ENCODE assay signal across 1 cellular context in the genomic region with DNA sequence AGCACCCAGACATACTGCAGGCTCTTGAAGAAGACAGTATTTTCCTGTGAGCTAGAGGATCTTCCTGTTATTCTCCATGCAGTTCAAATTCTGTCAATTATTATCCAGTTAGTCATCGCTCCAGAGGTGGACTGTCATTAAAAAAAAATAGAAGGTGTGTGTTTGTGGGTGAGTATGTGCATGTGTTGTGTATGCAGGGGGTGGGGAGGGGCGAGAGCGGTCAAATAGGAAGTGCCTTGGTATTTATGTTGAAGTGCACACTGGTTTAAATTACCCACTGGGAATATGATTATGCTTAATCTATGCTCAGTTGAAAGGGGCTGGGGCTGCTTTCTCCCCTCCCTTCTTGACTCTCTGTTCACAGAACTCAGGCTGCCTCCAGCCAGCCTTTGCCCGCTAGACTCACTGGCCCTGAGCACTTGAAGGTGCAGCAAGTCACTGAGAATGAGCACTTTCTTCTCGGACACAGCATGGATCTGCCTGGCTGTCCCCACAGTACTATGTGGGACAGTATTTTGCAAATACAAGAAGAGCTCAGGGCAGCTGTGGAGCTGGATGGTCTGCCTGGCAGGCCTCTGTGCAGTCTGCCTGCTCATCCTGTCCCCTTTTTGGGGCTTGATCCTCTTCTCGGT.
TF ChIP-seq lines count a peak whose summit lies in the region.

A gene with protein sequence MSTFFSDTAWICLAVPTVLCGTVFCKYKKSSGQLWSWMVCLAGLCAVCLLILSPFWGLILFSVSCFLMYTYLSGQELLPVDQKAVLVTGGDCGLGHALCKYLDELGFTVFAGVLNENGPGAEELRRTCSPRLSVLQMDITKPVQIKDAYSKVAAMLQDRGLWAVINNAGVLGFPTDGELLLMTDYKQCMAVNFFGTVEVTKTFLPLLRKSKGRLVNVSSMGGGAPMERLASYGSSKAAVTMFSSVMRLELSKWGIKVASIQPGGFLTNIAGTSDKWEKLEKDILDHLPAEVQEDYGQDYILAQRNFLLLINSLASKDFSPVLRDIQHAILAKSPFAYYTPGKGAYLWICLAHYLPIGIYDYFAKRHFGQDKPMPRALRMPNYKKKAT (plus strand): TSS at position 273 of the 632 bp plus-strand sequence. CDS start 172 bp downstream, at position 445.

TF ChIP-seq in HepG2, 621 proteins besides CTCF, POLR2A, EP300 and RAD21 (continued from another document and continues in another):
- TF ChIP-seq ZNF138 (CRISPR knock-in tag; IDR thresholded peaks at IDR 0.05; ENCODE audit: low read depth), result peak; percentile 70; the same call in 1 of the 2 replicates
- TF ChIP-seq ZNF317 (CRISPR knock-in tag; IDR thresholded peaks at IDR 0.05), result no peak
- TF ChIP-seq ZNF83 (CRISPR knock-in tag; IDR thresholded peaks at IDR 0.05; ENCODE audit: borderline replicate concordance), result no peak
- TF ChIP-seq, protein P1, sequence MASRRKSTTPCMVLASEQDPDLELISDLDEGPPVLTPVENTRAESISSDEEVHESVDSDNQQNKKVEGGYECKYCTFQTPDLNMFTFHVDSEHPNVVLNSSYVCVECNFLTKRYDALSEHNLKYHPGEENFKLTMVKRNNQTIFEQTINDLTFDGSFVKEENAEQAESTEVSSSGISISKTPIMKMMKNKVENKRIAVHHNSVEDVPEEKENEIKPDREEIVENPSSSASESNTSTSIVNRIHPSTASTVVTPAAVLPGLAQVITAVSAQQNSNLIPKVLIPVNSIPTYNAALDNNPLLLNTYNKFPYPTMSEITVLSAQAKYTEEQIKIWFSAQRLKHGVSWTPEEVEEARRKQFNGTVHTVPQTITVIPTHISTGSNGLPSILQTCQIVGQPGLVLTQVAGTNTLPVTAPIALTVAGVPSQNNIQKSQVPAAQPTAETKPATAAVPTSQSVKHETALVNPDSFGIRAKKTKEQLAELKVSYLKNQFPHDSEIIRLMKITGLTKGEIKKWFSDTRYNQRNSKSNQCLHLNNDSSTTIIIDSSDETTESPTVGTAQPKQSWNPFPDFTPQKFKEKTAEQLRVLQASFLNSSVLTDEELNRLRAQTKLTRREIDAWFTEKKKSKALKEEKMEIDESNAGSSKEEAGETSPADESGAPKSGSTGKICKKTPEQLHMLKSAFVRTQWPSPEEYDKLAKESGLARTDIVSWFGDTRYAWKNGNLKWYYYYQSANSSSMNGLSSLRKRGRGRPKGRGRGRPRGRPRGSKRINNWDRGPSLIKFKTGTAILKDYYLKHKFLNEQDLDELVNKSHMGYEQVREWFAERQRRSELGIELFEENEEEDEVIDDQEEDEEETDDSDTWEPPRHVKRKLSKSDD (CRISPR knock-in tag; IDR thresholded peaks at IDR 0.05; ENCODE audit: low read depth), result no peak
- no peak for TF ChIP-seq ZFP41 (CRISPR knock-in tag; IDR thresholded peaks at IDR 0.05; ENCODE audit: borderline replicate concordance)
- TF ChIP-seq, protein P2, sequence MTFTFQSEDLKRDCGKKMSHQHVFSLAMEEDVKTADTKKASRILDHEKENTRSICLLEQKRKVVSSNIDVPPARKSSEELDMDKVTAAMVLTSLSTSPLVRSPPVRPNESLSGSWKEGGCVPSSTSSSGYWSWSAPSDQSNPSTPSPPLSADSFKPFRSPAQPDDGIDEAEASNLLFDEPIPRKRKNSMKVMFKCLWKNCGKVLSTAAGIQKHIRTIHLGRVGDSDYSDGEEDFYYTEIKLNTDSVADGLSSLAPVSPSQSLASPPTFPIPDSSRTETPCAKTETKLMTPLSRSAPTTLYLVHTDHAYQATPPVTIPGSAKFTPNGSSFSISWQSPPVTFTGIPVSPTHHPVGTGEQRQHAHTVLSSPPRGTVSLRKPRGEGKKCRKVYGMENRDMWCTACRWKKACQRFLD (CRISPR knock-in tag; IDR thresholded peaks at IDR 0.05; ENCODE audit: borderline replicate concordance), result no peak
- peak; percentile 76 for TF ChIP-seq RXRB (CRISPR knock-in tag; IDR thresholded peaks at IDR 0.05; ENCODE audit: borderline replicate concordance)
- TF ChIP-seq HDAC1 (CRISPR knock-in tag; IDR thresholded peaks at IDR 0.05), result peak; percentile 53
- TF ChIP-seq SATB2 (CRISPR knock-in tag; IDR thresholded peaks at IDR 0.05), result no peak
- TF ChIP-seq ZNF772 (CRISPR knock-in tag; IDR thresholded peaks at IDR 0.05), result no peak
- TF ChIP-seq ZNF564 (CRISPR knock-in tag; IDR thresholded peaks at IDR 0.05), result no peak
- TF ChIP-seq TOE1 (CRISPR knock-in tag; IDR thresholded peaks at IDR 0.05), result no peak
- peak; percentile 77 for TF ChIP-seq SOX5 (CRISPR knock-in tag; IDR thresholded peaks at IDR 0.05; ENCODE audit: borderline replicate concordance)
- TF ChIP-seq ZNF383 (CRISPR knock-in tag; IDR thresholded peaks at IDR 0.05; ENCODE audit: borderline replicate concordance), result no peak
- no peak for TF ChIP-seq TP53 (CRISPR knock-in tag; conservative IDR thresholded peaks at IDR 0.05)
- TF ChIP-seq, protein P3, sequence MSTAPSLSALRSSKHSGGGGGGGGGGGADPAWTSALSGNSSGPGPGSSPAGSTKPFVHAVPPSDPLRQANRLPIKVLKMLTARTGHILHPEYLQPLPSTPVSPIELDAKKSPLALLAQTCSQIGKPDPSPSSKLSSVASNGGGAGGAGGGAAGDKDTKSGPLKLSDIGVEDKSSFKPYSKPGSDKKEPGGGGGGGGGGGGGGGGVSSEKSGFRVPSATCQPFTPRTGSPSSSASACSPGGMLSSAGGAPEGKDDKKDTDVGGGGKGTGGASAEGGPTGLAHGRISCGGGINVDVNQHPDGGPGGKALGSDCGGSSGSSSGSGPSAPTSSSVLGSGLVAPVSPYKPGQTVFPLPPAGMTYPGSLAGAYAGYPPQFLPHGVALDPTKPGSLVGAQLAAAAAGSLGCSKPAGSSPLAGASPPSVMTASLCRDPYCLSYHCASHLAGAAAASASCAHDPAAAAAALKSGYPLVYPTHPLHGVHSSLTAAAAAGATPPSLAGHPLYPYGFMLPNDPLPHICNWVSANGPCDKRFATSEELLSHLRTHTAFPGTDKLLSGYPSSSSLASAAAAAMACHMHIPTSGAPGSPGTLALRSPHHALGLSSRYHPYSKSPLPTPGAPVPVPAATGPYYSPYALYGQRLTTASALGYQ (CRISPR knock-in tag; IDR thresholded peaks at IDR 0.05), result no peak; the same call in 1 of the 2 replicates
- 0 out of 2 replicates have a peak, but pooled peaks have one; percentile 27 for TF ChIP-seq REPIN1 (CRISPR knock-in tag; IDR thresholded peaks at IDR 0.05; ENCODE audit: borderline replicate concordance, low read depth)
- TF ChIP-seq, protein P4, sequence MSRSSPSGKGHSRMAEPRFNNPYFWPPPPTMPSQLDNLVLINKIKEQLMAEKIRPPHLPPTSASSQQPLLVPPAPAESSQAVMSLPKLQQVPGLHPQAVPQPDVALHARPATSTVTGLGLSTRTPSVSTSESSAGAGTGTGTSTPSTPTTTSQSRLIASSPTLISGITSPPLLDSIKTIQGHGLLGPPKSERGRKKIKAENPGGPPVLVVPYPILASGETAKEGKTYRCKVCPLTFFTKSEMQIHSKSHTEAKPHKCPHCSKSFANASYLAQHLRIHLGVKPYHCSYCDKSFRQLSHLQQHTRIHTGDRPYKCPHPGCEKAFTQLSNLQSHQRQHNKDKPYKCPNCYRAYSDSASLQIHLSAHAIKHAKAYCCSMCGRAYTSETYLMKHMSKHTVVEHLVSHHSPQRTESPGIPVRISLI (CRISPR knock-in tag; IDR thresholded peaks at IDR 0.05; ENCODE audit: borderline replicate concordance), result peak; percentile 92
- TF ChIP-seq, protein P5, sequence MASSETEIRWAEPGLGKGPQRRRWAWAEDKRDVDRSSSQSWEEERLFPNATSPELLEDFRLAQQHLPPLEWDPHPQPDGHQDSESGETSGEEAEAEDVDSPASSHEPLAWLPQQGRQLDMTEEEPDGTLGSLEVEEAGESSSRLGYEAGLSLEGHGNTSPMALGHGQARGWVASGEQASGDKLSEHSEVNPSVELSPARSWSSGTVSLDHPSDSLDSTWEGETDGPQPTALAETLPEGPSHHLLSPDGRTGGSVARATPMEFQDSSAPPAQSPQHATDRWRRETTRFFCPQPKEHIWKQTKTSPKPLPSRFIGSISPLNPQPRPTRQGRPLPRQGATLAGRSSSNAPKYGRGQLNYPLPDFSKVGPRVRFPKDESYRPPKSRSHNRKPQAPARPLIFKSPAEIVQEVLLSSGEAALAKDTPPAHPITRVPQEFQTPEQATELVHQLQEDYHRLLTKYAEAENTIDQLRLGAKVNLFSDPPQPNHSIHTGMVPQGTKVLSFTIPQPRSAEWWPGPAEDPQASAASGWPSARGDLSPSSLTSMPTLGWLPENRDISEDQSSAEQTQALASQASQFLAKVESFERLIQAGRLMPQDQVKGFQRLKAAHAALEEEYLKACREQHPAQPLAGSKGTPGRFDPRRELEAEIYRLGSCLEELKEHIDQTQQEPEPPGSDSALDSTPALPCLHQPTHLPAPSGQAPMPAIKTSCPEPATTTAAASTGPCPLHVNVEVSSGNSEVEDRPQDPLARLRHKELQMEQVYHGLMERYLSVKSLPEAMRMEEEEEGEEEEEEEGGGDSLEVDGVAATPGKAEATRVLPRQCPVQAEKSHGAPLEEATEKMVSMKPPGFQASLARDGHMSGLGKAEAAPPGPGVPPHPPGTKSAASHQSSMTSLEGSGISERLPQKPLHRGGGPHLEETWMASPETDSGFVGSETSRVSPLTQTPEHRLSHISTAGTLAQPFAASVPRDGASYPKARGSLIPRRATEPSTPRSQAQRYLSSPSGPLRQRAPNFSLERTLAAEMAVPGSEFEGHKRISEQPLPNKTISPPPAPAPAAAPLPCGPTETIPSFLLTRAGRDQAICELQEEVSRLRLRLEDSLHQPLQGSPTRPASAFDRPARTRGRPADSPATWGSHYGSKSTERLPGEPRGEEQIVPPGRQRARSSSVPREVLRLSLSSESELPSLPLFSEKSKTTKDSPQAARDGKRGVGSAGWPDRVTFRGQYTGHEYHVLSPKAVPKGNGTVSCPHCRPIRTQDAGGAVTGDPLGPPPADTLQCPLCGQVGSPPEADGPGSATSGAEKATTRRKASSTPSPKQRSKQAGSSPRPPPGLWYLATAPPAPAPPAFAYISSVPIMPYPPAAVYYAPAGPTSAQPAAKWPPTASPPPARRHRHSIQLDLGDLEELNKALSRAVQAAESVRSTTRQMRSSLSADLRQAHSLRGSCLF (CRISPR knock-in tag; IDR thresholded peaks at IDR 0.05; ENCODE audit: borderline replicate concordance), result no peak
- TF ChIP-seq, protein P6, sequence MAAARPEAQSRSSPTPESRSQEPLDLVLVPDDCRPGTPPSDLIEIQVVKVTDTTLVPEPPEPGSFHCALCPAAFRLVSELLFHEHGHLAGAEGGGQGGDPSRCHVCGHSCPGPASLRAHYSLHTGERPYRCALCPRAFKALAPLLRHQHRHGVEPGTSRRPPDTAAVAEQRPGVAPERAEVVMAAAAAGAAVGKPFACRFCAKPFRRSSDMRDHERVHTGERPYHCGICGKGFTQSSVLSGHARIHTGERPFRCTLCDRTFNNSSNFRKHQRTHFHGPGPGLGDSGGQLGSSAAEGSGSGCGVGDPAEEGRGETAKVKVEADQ (CRISPR knock-in tag; IDR thresholded peaks at IDR 0.05; ENCODE audit: borderline replicate concordance), result no peak
- TF ChIP-seq ZNF101 (CRISPR knock-in tag; IDR thresholded peaks at IDR 0.05; ENCODE audit: borderline replicate concordance, low read depth), result no peak
- TF ChIP-seq, protein P7, sequence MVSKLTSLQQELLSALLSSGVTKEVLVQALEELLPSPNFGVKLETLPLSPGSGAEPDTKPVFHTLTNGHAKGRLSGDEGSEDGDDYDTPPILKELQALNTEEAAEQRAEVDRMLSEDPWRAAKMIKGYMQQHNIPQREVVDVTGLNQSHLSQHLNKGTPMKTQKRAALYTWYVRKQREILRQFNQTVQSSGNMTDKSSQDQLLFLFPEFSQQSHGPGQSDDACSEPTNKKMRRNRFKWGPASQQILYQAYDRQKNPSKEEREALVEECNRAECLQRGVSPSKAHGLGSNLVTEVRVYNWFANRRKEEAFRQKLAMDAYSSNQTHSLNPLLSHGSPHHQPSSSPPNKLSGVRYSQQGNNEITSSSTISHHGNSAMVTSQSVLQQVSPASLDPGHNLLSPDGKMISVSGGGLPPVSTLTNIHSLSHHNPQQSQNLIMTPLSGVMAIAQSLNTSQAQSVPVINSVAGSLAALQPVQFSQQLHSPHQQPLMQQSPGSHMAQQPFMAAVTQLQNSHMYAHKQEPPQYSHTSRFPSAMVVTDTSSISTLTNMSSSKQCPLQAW (CRISPR knock-in tag; IDR thresholded peaks at IDR 0.05), result peak; percentile 99
- no peak for TF ChIP-seq NCOA1 (CRISPR knock-in tag; IDR thresholded peaks at IDR 0.05)
- TF ChIP-seq ZNF891 (CRISPR knock-in tag; IDR thresholded peaks at IDR 0.05), result no peak
- TF ChIP-seq ZC3H13 (CRISPR knock-in tag; IDR thresholded peaks at IDR 0.05), result no peak
- TF ChIP-seq ZBTB7A (CRISPR knock-in tag; IDR thresholded peaks at IDR 0.05), result peak; percentile 85; the same call in 1 of the 2 replicates
- peak; percentile 37; the same call in 1 of the 2 replicates for TF ChIP-seq GATAD1 (CRISPR knock-in tag; IDR thresholded peaks at IDR 0.05)
- TF ChIP-seq, protein P8, sequence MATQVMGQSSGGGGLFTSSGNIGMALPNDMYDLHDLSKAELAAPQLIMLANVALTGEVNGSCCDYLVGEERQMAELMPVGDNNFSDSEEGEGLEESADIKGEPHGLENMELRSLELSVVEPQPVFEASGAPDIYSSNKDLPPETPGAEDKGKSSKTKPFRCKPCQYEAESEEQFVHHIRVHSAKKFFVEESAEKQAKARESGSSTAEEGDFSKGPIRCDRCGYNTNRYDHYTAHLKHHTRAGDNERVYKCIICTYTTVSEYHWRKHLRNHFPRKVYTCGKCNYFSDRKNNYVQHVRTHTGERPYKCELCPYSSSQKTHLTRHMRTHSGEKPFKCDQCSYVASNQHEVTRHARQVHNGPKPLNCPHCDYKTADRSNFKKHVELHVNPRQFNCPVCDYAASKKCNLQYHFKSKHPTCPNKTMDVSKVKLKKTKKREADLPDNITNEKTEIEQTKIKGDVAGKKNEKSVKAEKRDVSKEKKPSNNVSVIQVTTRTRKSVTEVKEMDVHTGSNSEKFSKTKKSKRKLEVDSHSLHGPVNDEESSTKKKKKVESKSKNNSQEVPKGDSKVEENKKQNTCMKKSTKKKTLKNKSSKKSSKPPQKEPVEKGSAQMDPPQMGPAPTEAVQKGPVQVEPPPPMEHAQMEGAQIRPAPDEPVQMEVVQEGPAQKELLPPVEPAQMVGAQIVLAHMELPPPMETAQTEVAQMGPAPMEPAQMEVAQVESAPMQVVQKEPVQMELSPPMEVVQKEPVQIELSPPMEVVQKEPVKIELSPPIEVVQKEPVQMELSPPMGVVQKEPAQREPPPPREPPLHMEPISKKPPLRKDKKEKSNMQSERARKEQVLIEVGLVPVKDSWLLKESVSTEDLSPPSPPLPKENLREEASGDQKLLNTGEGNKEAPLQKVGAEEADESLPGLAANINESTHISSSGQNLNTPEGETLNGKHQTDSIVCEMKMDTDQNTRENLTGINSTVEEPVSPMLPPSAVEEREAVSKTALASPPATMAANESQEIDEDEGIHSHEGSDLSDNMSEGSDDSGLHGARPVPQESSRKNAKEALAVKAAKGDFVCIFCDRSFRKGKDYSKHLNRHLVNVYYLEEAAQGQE (IDR thresholded peaks at IDR 0.05; ENCODE audit: borderline replicate concordance in 1 of 2, low read depth in 1 of 2, low read length in 2 of 2), result 0 out of 4 replicates have a peak, but pooled peaks of 1 of the 2 experiments have one; percentile 25
- TF ChIP-seq PLRG1 (conservative IDR thresholded peaks at IDR 0.05), result no peak
- no peak for TF ChIP-seq FIP1L1 (IDR thresholded peaks at IDR 0.05; ENCODE audit: borderline replicate concordance, insufficient read depth, low read depth, low read length)
- TF ChIP-seq BRCA1 (CRISPR knock-in tag; IDR thresholded peaks at IDR 0.05), result peak; percentile 58; the same call in 1 of the 2 replicates
- TF ChIP-seq, protein P9, sequence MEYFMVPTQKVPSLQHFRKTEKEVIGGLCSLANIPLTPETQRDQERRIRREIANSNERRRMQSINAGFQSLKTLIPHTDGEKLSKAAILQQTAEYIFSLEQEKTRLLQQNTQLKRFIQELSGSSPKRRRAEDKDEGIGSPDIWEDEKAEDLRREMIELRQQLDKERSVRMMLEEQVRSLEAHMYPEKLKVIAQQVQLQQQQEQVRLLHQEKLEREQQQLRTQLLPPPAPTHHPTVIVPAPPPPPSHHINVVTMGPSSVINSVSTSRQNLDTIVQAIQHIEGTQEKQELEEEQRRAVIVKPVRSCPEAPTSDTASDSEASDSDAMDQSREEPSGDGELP (IDR thresholded peaks at IDR 0.05; ENCODE audit: borderline replicate concordance, low read depth), result 0 out of 2 replicates have a peak, but pooled peaks have one; percentile 35
- TF ChIP-seq ZNF235 (CRISPR knock-in tag; IDR thresholded peaks at IDR 0.05; ENCODE audit: borderline replicate concordance), result no peak
- TF ChIP-seq YEATS2 (CRISPR knock-in tag; IDR thresholded peaks at IDR 0.05; ENCODE audit: borderline replicate concordance), result no peak
